In the genomic region with DNA sequence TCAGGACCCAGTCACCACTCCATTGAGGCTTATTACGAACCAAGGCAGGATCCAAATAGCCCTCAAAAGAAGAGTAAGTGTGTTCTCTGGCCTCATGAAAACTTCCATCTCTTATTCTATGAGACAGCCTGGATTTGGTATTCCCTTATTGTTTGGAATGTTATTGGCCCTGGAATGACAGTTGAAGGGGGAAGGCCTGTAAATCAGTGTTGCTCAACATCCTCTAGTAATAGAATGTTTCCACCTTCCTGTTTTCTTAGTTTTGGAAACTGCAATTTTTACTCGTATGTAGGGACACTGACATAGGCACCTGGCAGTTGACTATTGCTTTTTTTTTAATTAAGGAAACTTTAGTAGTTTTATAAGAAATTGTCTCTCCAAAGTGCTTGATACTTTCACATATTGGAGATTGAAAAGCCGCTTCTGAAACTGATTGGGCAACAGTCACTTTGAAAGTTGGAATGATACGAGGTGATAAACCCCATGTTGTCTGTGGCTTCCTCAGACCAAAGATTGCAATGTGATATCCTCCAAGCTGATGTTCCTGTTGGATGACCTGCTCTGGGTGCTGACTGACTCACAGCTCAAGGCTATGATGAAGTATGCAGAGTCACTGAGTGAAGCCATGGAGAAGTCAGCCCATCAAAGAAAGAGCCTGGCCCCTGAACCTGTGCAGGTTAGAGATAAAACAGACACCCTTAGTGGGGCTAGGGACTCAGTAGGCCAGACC, we compare ENCODE assay signal across 12 cellular contexts. TPM values are rescaled to one million over a fixed set of nuclear protein-coding genes. Genes with fewer than 3 reads are reported as not detected.
DNase-seq lines count a peak whose midpoint lies in the region; ATAC-seq and TF ChIP-seq lines count a peak whose summit lies in the region.
"Had no signal": no experiment of that assay in that cellular context is flagged by ENCODE, and none has a peak within 500 bp of the region (broad histone marks: within the 10 kb centered on the region; RNA-seq: fewer than 3 reads in every experiment).

No MANE protein-coding gene starts in this region.

- no peak for TF ChIP-seq POLR2A in erythroblast (IDR thresholded peaks at IDR 0.05; ENCODE audit: low read length)

- TF ChIP-seq CTCF in neural progenitor cell (IDR thresholded peaks at IDR 0.05) = no peak

- H3K4me1 Mint-ChIP-seq in neural progenitor cell = no peaks in the 10 kb centered on the region

- H4K20me1 ChIP-seq in neural progenitor cell (ENCODE audit: low read depth) = no peaks in the 10 kb centered on the region

- DNase-seq in GM04503 (ENCODE audit: low read depth) (peak; percentile 30), OCI-M1 (lab: John Stamatoyannopoulos, UW) (peak; percentile 50), erythroblast (lab: John Stamatoyannopoulos, UW) (peak; percentile 21 to 50), pons (ENCODE audit: low spot score) (peak; percentile 12), neural progenitor cell (ENCODE audit: low spot score) (no peak), SHP77 (lab: John Stamatoyannopoulos, UW) (no peak), NCI-H524 treated with DMSO at 0.1 percent for 48 hours (lab: John Stamatoyannopoulos, UW) (no peak)
- DNase-seq: esophagus squamous epithelium, NCI-H345, small intestine, T-helper 1 cell had no signal

- H3K9me3 Mint-ChIP-seq in neural progenitor cell = no peaks in the 10 kb centered on the region

- H3K4me3 Mint-ChIP-seq in neural progenitor cell = no peak overlapping the region

- H3K27ac ChIP-seq in neural progenitor cell = no peak overlapping the region

- no peak overlapping the region for H3K27ac Mint-ChIP-seq in neural progenitor cell

- no peak overlapping the region for H2AFZ ChIP-seq in neural progenitor cell (replicated peaks)

- no peak overlapping the region for H3K9ac ChIP-seq in neural progenitor cell

- no peak for ATAC-seq in GM18867 (IDR thresholded peaks at IDR 0.05; ENCODE audit: unreplicated experiment)

- no peaks in the 10 kb centered on the region for H3K79me2 ChIP-seq in neural progenitor cell (ENCODE audit: low read depth)

- H3K36me3 Mint-ChIP-seq in neural progenitor cell = peaks cover 12% of the 10 kb centered on the region

- H3F3A ChIP-seq in neural progenitor cell (ENCODE audit: low read depth) = no peaks in the 10 kb centered on the region

- no peak overlapping the region for H3K4me3 ChIP-seq in neural progenitor cell
- H3K4me3 ChIP-seq: esophagus squamous epithelium had no signal

- no peaks in the 10 kb centered on the region for H3K9me3 ChIP-seq in neural progenitor cell (ENCODE audit: low read depth)
- H3K9me3 ChIP-seq: esophagus squamous epithelium had no signal

- no peaks in the 10 kb centered on the region for H3K27me3 ChIP-seq in neural progenitor cell
- H3K27me3 ChIP-seq: esophagus squamous epithelium had no signal

- H3K4me1 ChIP-seq in neural progenitor cell = no peaks in the 10 kb centered on the region
- H3K4me1 ChIP-seq: esophagus squamous epithelium had no signal

- H3K4me2 ChIP-seq in neural progenitor cell = no peak overlapping the region

- H3K27me3 Mint-ChIP-seq in neural progenitor cell (ENCODE audit: insufficient read depth, low read depth) = no peaks in the 10 kb centered on the region

- H3K36me3 ChIP-seq in neural progenitor cell = no peaks in the 10 kb centered on the region

RNA-seq across cellular contexts. Expression of gene BLTP3A, which starts 43.1 kb away (rescaled TPM):
- total RNA-seq in neural progenitor cell (ENCODE audit: low replicate concordance) = 13.8 and 15.7 TPM in 2 replicates

RNA-seq across cellular contexts. Expression of gene TAF11, which starts 52.9 kb away (rescaled TPM):
- total RNA-seq in neural progenitor cell (ENCODE audit: low replicate concordance) = 51.8 and 75.0 TPM in 2 replicates

RNA-seq across cellular contexts. Expression of gene ANKS1A, which starts 54.1 kb away (rescaled TPM):
- total RNA-seq in neural progenitor cell (ENCODE audit: low replicate concordance) = 17.0 and 25.6 TPM in 2 replicates

Comparison
In these comparisons a context has a peak if more than half of its experiments do, and no peak if none do; other contexts are left out.
1. DNase-seq: peak in GM04503 (single experiment), OCI-M1 (single experiment), erythroblast (2 of 2) and pons (single experiment); none in neural progenitor cell (single experiment), SHP77 (0 of 2) and NCI-H524 treated with DMSO at 0.1 percent for 48 hours (single experiment).